Comparison of ENCODE assay signal across 1 cellular context in genomic region chr7:157016024-157016351, GRCh38.
TF ChIP-seq lines count a peak whose summit lies in the region.

No MANE protein-coding gene starts in this region.

TF ChIP-seq in H1, 55 proteins besides CTCF, POLR2A, EP300 and RAD21 (continued from another document):
- TF ChIP-seq CHD7 (IDR thresholded peaks at IDR 0.05; ENCODE audit: insufficient replicate concordance, low read length), result no peak
- TF ChIP-seq SP2 (IDR thresholded peaks at IDR 0.05; ENCODE audit: low read length), result no peak
